ENCODE assay signal across 8 cellular contexts in the genomic region with DNA sequence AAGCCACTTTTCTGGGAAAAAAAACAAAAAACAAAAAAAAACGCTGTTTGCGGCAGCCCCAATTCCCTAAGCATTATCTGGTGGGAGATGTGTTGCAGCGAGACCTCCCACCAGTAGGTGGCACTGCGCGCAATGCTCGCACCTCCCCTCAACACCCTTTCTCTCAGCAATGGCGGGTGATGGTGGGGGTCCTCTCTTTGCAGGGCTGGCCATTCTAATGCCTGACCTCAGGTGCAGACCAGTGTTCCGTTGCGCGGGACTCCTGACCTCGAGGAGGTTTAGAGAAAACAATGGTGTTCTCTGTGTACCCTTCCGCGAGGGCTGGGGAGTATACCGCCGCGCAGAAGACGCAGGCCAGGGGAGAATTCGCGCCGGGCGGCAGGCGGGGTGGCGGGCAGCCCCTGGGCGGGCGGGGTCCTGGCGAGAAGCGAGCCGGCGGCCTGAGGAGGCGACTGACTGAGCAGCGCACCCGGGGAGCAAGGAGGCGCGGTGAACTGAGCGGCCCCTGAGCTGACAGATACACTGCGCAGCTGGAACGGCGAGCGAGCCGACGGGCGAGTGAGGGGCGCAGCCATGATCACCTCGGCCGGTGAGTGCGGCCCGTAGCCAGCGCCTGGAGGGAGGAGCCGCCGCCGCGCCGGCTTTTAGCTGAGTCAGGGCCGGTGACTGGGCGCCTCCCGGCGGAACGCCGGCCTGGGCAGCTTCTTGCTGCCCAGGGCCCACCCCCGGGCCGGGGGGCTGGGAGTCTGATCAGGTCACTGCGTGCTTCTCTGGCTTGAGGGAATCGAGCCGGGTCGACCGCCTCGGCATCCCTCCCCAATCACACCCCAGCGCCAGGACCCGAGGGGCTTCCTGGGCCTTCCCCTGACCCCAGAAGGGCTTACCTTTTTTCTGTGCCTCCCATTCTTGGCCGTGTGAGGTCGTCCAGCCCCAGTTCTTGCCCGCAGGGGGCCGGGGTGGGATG. TPM values are rescaled to one million over a fixed set of nuclear protein-coding genes. Genes with fewer than 3 reads are reported as not detected.
A peak's percentile ranks its signal among the peaks of the same experiment; 100 is the strongest.
DNase-seq lines count a peak whose midpoint lies in the region; ATAC-seq and TF ChIP-seq lines count a peak whose summit lies in the region.

A gene (plus strand): TSS at position 415 of the 964 bp plus-strand sequence. CDS start 159 bp downstream, at position 574.

- POLR2A ChIA-PET in CD4-positive, alpha-beta memory T cell (lab: Charles Lee; ENCODE audit: partially characterized antibody) = interaction anchor here (0.7 to 1.2 kb wide), 4 partner anchors 76 to 408 kb away, joined by 3 to 4 read pairs (median 3); a partner anchor contains a TSS
- POLR2A ChIA-PET in activated CD4-positive, alpha-beta memory T cell treated with anti-CD3 and anti-CD28 coated beads for 36 hours (lab: Charles Lee) = interaction anchor here (1.2 kb wide), 1 partner anchor 408 kb away, joined by 3 read pairs; a partner anchor contains a TSS

- peak; percentile 61 for TF ChIP-seq POLR2A in right lobe of liver (IDR thresholded peaks at IDR 0.05)

- TF ChIP-seq CTCF in dorsolateral prefrontal cortex (IDR thresholded peaks at IDR 0.05 in 54 of 56, conservative IDR thresholded peaks at IDR 0.05 in 2 of 56; ENCODE audit: low read depth in 1 of 56, partially characterized antibody in 56 of 56) = peak; percentile 86 to 99 (median 95)
- peak; percentile 94 to 99 (median 96) for TF ChIP-seq CTCF in right lobe of liver (IDR thresholded peaks at IDR 0.05)

- peaks cover 31 to 66% (median 49%) of the 10 kb centered on the region in 4 donors for H3K4me1 Mint-ChIP-seq in CD4-positive, alpha-beta memory T cell
- peaks cover 56% of the 10 kb centered on the region for H3K4me1 Mint-ChIP-seq in activated CD4-positive, alpha-beta memory T cell treated with anti-CD3 and anti-CD28 coated beads for 36 hours (ENCODE audit: low read depth)

- H3K27ac ChIP-seq in CD4-positive, alpha-beta memory T cell (ENCODE audit: low read depth, low read length) = peak within 1 kb of the TSS; percentile 85
- H3K27ac ChIP-seq in dorsolateral prefrontal cortex (peak within 1 kb of the TSS; percentile 87 to 100 (median 98)), right lobe of liver (peak within 1 kb of the TSS; percentile 93 to 99 (median 96))

- H3K9me3 Mint-ChIP-seq in CD4-positive, alpha-beta memory T cell = no peaks in the 10 kb centered on the region
- H3K9me3 Mint-ChIP-seq in activated CD4-positive, alpha-beta memory T cell treated with anti-CD3 and anti-CD28 coated beads for 36 hours = no peaks in the 10 kb centered on the region

- ATAC-seq in GM19397 (IDR thresholded peaks at IDR 0.05; ENCODE audit: unreplicated experiment) (peak; percentile 79), HG03571 (IDR thresholded peaks at IDR 0.05; ENCODE audit: unreplicated experiment) (peak; percentile 69), right lobe of liver (peak; percentile 78 to 86 (median 83))

- peak within 1 kb of the TSS; percentile 70 to 87 for H3K4me3 ChIP-seq in CD4-positive, alpha-beta memory T cell (ENCODE audit: low read length in 2 of 2)
- H3K4me3 ChIP-seq in dorsolateral prefrontal cortex (peak within 1 kb of the TSS; percentile 63 to 100 (median 96)), right lobe of liver (peak within 1 kb of the TSS; percentile 90 to 93 (median 92))

- intact Hi-C loops in CD4-positive, alpha-beta memory T cell (cut with micrococcal nuclease) = loop anchor here (2.0 to 10.0 kb wide), 5 partner anchors 14 to 1134 kb away; a partner anchor contains a TSS
- intact Hi-C loops in activated CD4-positive, alpha-beta memory T cell treated with anti-CD3 and anti-CD28 coated beads for 36 hours (cut with micrococcal nuclease) = loop anchor here (5.0 to 10.0 kb wide), 2 partner anchors 402 to 556 kb away; no protein-coding TSS in a partner anchor
- intact Hi-C loops in dorsolateral prefrontal cortex (cut with DNase I) = loop anchor here in 1 of 2 donors (10.0 kb wide), 1 partner anchor 342 kb away; a partner anchor contains a TSS
- intact Hi-C loops in right lobe of liver (cut with DNase I) = no loop called here

- WGBS in right lobe of liver (ENCODE audit: insufficient coverage, low coverage, low lambda C conversion rate, missing lambda C conversion rate) = under 1% methylated on average over 35 of the region's 73 CpGs

- peaks cover 35% of the 10 kb centered on the region for H3K4me1 ChIP-seq in CD4-positive, alpha-beta memory T cell (ENCODE audit: insufficient read depth, low read length)
- H3K4me1 ChIP-seq in right lobe of liver = peaks cover 0 to 55% (median 14%) of the 10 kb centered on the region in 4 donors

- no peaks in the 10 kb centered on the region for H3K36me3 ChIP-seq in CD4-positive, alpha-beta memory T cell (ENCODE audit: insufficient read depth, low read length)
- no peaks in the 10 kb centered on the region for H3K36me3 ChIP-seq in right lobe of liver

- H3K27me3 ChIP-seq in CD4-positive, alpha-beta memory T cell (ENCODE audit: insufficient read depth, low read length) = no peaks in the 10 kb centered on the region
- H3K27me3 ChIP-seq in dorsolateral prefrontal cortex (no peaks in the 10 kb centered on the region), right lobe of liver (no peaks in the 10 kb centered on the region)

- H3K36me3 Mint-ChIP-seq in CD4-positive, alpha-beta memory T cell = peaks cover 0 to 11% of the 10 kb centered on the region in 2 donors
- H3K36me3 Mint-ChIP-seq in activated CD4-positive, alpha-beta memory T cell treated with anti-CD3 and anti-CD28 coated beads for 36 hours = peaks cover 3% of the 10 kb centered on the region

- peaks cover 0 to 5% of the 10 kb centered on the region in 2 donors for H3K27me3 Mint-ChIP-seq in CD4-positive, alpha-beta memory T cell
- H3K27me3 Mint-ChIP-seq in activated CD4-positive, alpha-beta memory T cell treated with anti-CD3 and anti-CD28 coated beads for 36 hours = peaks cover 1% of the 10 kb centered on the region

- H3K9me3 ChIP-seq in CD4-positive, alpha-beta memory T cell (ENCODE audit: control insufficient read depth in 1 of 2, low read length in 2 of 2) = no peaks in the 10 kb centered on the region
- no peaks in the 10 kb centered on the region for H3K9me3 ChIP-seq in right lobe of liver

- peak within 1 kb of the TSS; percentile 99 to 100 (median 100) for H3K27ac Mint-ChIP-seq in CD4-positive, alpha-beta memory T cell
- peak within 1 kb of the TSS; percentile 98 for H3K27ac Mint-ChIP-seq in activated CD4-positive, alpha-beta memory T cell treated with anti-CD3 and anti-CD28 coated beads for 36 hours

- CTCF ChIA-PET in CD4-positive, alpha-beta memory T cell (lab: Charles Lee; ENCODE audit: partially characterized antibody) = interaction anchor here (0.6 to 1.0 kb wide), 2 partner anchors 33 to 621 kb away, joined by 3 to 4 read pairs; no protein-coding TSS in a partner anchor
- CTCF ChIA-PET in activated CD4-positive, alpha-beta memory T cell treated with anti-CD3 and anti-CD28 coated beads for 36 hours (lab: Charles Lee) = interaction anchor here (0.7 to 4.6 kb wide), 7 partner anchors 8 to 233 kb away, joined by 3 to 22 read pairs (median 6); no protein-coding TSS in a partner anchor

- DNase-seq in CD4-positive, alpha-beta memory T cell = peak; percentile 95 to 98 (median 96)
- DNase-seq in NCI-H82 treated with DMSO at 0.1 percent for 48 hours (lab: John Stamatoyannopoulos, UW; ENCODE audit: unreplicated experiment) (peak; percentile 57), dorsolateral prefrontal cortex (peak; percentile 82 to 94 (median 90)), right lobe of liver (peak; percentile 87 to 93 (median 92))
- peak; percentile 95 for DNase-seq in activated CD4-positive, alpha-beta memory T cell treated with anti-CD3 and anti-CD28 coated beads for 36 hours
- DNase-seq in stimulated activated CD4-positive, alpha-beta T cell treated with anti-CD3 and anti-CD28 coated beads, Interleukin-4, amount 100 ng/mL, for 4 hours = peak; percentile 89 to 90

- H3K4me3 Mint-ChIP-seq in CD4-positive, alpha-beta memory T cell = peak within 1 kb of the TSS; percentile 98 to 100 (median 99)
- H3K4me3 Mint-ChIP-seq in activated CD4-positive, alpha-beta memory T cell treated with anti-CD3 and anti-CD28 coated beads for 36 hours = peak within 1 kb of the TSS; percentile 90

RNA-seq across cellular contexts. Expression of the gene that starts here (rescaled TPM):
- total RNA-seq in CD4-positive, alpha-beta memory T cell = 10 to 100 TPM; 38.0 to 40.8 TPM
- 10 to 100 TPM; 64.5 to 65.0 TPM for polyA plus RNA-seq in CD4-positive, alpha-beta memory T cell
- total RNA-seq in activated CD4-positive, alpha-beta memory T cell treated with anti-CD3 and anti-CD28 coated beads for 36 hours = 100 to 1,000 TPM; 116 TPM
- total RNA-seq in dorsolateral prefrontal cortex = 100 to 1,000 TPM in 101 of 120 experiments, 10 to 100 TPM in 19; 86.5 to 175 (median 121) TPM
- 10 to 100 TPM; 46.4 to 62.3 (median 55.5) TPM for total RNA-seq in right lobe of liver

Comparison
In these comparisons a context has a peak if more than half of its experiments do, and no peak if none do; other contexts are left out.
1. Peak in every context shown above with its lines: DNase-seq, ATAC-seq, H3K4me3 ChIP-seq and H3K27ac ChIP-seq.
2. intact Hi-C loops: an anchor here in CD4-positive, alpha-beta memory T cell (2.0 to 10.0 kb wide) and activated CD4-positive, alpha-beta memory T cell treated with anti-CD3 and anti-CD28 coated beads for 36 hours (5.0 to 10.0 kb wide); none called in right lobe of liver.